In the genomic region with DNA sequence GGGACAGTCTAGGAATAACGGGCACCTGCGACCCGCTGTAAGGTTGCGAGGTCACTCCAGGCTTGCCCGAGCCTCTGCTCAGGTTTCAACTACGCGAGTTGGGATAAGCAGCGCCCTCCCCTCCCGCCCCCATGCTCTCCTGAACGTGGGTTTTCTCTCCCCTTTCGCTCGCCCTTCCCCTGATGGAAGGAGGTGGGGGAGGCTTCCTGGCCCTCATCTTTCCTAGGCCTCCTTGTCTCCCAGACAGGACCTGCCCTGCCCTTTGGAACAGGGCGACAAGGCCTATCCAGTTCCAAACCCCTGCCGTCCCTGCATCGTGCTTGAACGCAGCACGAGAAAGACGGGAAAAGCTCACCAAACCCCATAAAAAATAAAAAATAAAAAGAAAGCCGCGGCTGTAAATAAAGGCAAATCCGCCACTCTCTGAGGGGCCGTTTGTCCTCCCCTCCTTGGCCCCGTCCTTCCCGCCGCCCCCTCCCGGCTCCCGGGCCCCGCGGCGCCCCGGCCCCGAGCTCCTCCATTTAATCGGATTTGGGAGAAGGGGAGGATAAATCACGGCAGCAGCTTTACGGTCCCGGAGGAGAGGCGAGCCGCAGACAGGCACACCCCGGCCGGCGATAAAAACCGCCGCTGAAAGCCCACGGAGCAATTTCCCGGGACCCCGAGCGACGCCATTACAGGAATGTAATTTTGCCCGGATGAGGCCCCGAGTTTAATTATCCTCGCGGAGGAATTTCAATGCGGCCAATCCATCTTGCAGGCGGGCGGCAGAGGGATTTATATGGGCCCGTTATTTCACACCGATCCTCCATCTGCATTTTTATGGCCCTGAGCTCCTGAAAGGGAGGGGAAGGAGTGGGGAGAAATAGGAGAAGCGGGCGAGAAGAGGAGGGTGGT, we compare ENCODE assay signal across 8 cellular contexts. TPM values are rescaled to one million over a fixed set of nuclear protein-coding genes. Genes with fewer than 3 reads are reported as not detected.
DNase-seq lines count a peak whose midpoint lies in the region; ATAC-seq, FAIRE-seq and TF ChIP-seq lines count a peak whose summit lies in the region.

No MANE protein-coding gene starts in this region.

- intact Hi-C loops in heart right ventricle (cut with DNase I): loop anchor here in 9 of 10 donors (1.0 to 10.0 kb wide), 9 partner anchors 50 to 135 kb away; partner anchors contain the start of gene ATF7 (in 8 of the 9)

- no peaks in the 10 kb centered on the region for H3K9me3 ChIP-seq in heart right ventricle

- peaks cover 0 to 12% (median 0%) of the 10 kb centered on the region in 7 donors for H3K27me3 ChIP-seq in heart right ventricle

- no peak for TF ChIP-seq CTCF in heart right ventricle (IDR thresholded peaks at IDR 0.05)
- TF ChIP-seq CTCF in osteocyte (IDR thresholded peaks at IDR 0.05): no peak
- no peak for TF ChIP-seq CTCF in D721Med (IDR thresholded peaks at IDR 0.05; ENCODE audit: insufficient read depth, missing control alignments)

- FAIRE-seq in D721Med (lab: Jason Lieb, UNC): no peak

- H3K4me3 Mint-ChIP-seq in osteocyte (ENCODE audit: unreplicated experiment): no peak overlapping the region

- no peaks in the 10 kb centered on the region for H3K9me3 Mint-ChIP-seq in osteocyte (ENCODE audit: unreplicated experiment)

- peaks cover 8% of the 10 kb centered on the region for H3K36me3 Mint-ChIP-seq in osteocyte (ENCODE audit: unreplicated experiment)

- peaks cover 3 to 44% (median 34%) of the 10 kb centered on the region in 9 donors for H3K4me1 ChIP-seq in heart right ventricle

- peak overlapping the region; percentile 92 for H3K27ac Mint-ChIP-seq in osteocyte (ENCODE audit: unreplicated experiment)

- H3K36me3 ChIP-seq in heart right ventricle: peaks cover 0 to 25% (median 7%) of the 10 kb centered on the region in 9 donors

- peak overlapping the region; percentile 8 to 98 (median 72) for H3K4me3 ChIP-seq in heart right ventricle

- H3K27ac ChIP-seq in adipose tissue (ENCODE audit: low read depth, low read length) (peak overlapping the region; percentile 70), heart right ventricle (peak overlapping the region; percentile 87 to 98 (median 90))

- 3 to 26% (median 5%) methylated on average over 59 of the region's 59 CpGs for WGBS in adipose tissue, 3 donors
- WGBS in heart right ventricle, 2 donors: 6 to 7% methylated on average over 59 of the region's 59 CpGs

- peak; percentile 55 for DNase-seq in EH (ENCODE audit: low read depth)
- peak; percentile 52 for DNase-seq in NCI-H2227 (lab: John Stamatoyannopoulos, UW; ENCODE audit: unreplicated experiment)
- DNase-seq in heart right ventricle: peak; percentile 43 to 50
- DNase-seq in osteocyte (ENCODE audit: extremely low spot score, unreplicated experiment): no peak
- no peak for DNase-seq in OCI-M2 (lab: John Stamatoyannopoulos, UW; ENCODE audit: unreplicated experiment)
- no peak for DNase-seq in D721Med (ENCODE audit: insufficient read length, low spot score)

- H3K27me3 Mint-ChIP-seq in osteocyte (ENCODE audit: unreplicated experiment): peaks cover 21% of the 10 kb centered on the region

- H3K4me1 Mint-ChIP-seq in osteocyte (ENCODE audit: unreplicated experiment): peaks cover 13% of the 10 kb centered on the region

- ATAC-seq in heart right ventricle (peak; percentile 18 to 53 (median 40)), HG03571 (IDR thresholded peaks at IDR 0.05; ENCODE audit: unreplicated experiment) (no peak)

RNA-seq across cellular contexts. Expression of gene ATP5MC2, which starts 1.1 kb away (rescaled TPM):
- 100 to 1,000 TPM; 273 to 423 (median 415) TPM for polyA plus RNA-seq in adipose tissue
- 100 to 1,000 TPM; 499 to 627 (median 546) TPM for total RNA-seq in heart right ventricle
- polyA plus RNA-seq in heart right ventricle: 100 to 1,000 TPM; 526 to 632 TPM
- total RNA-seq in osteocyte: 294 TPM in 2 replicates

RNA-seq across cellular contexts. Expression of gene CALCOCO1, which starts 50.3 kb away (rescaled TPM):
- polyA plus RNA-seq in adipose tissue (100 to 1,000 TPM in 2 of 3 donors, 10 to 100 TPM in 1; 82.7 to 149 (median 116) TPM), heart right ventricle (100 to 1,000 TPM; 105 to 128 TPM)
- total RNA-seq in heart right ventricle (100 to 1,000 TPM; 183 to 264 (median 199) TPM), osteocyte (186 and 198 TPM in 2 replicates)

RNA-seq across cellular contexts. Expression of gene ATF7, which starts 50.8 kb away (rescaled TPM):
- 10 to 100 TPM in 2 of 3 donors, 1 to 10 TPM in 1; 9.5 to 35.0 (median 25.7) TPM for polyA plus RNA-seq in adipose tissue
- total RNA-seq in heart right ventricle: 10 to 100 TPM; 28.2 to 47.8 (median 34.4) TPM
- polyA plus RNA-seq in heart right ventricle: 10 to 100 TPM; 12.6 to 23.0 TPM
- 46.6 and 50.0 TPM in 2 replicates for total RNA-seq in osteocyte

Comparison
In these comparisons a context has a peak if more than half of its experiments do, and no peak if none do; other contexts are left out.
1. DNase-seq: peak in EH (single experiment), NCI-H2227 (single experiment) and heart right ventricle (2 of 2); none in osteocyte (single experiment), OCI-M2 (single experiment) and D721Med (single experiment).